7 cellular contexts compared by ENCODE assay signal in the genomic region with DNA sequence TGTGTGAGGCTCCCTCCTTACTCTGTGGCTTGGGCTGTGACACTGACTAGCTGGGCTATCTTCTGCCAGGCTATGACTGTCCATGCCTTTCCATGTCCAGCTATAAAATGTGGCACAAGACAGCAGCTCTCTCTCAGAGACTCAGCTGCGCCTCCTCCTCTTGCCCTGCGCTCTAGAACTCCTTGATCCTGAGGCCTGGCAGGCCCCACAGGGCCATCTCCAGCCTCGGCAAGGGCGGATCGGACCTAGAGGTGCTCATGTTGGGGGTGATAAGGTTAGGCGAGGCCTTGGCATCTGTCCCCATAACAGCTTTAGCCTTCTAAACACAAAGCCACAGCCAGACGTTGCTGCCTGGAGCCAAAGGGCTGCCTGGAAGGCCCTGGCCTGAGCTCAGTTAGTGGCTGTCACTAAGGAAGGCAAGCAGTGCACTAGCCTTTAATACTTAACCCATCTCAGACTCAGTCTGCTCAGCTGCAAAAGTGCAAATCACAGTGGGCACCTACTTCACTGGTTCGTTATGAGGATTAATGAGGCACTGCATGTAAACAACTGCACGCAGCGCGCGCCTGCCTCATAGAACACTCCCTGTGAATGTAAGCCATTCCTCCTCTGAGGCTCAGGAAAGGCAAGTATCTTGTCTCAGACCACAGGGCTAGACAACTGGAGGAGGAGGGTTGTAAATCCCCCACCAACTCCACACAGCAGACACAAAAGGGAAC. TPM values are rescaled to one million over a fixed set of nuclear protein-coding genes. Genes with fewer than 3 reads are reported as not detected.
DNase-seq lines count a peak whose midpoint lies in the region; ATAC-seq, FAIRE-seq and TF ChIP-seq lines count a peak whose summit lies in the region.
"Had no signal": no experiment of that assay in that cellular context is flagged by ENCODE, and none has a peak within 500 bp of the region (broad histone marks: within the 10 kb centered on the region; RNA-seq: fewer than 3 reads in every experiment).

No MANE protein-coding gene starts in this region.

- H3K4me3 Mint-ChIP-seq in natural killer cell treated with Interleukin-12 subunit alpha and Interleukin-12 subunit beta and Interleukin-15 and Interleukin-18, amount 100 ng/mL, for 72 hours: peak overlapping the region; percentile 97

- peaks cover 49 to 57% of the 10 kb centered on the region in 2 donors for H3K4me1 Mint-ChIP-seq in natural killer cell treated with Interleukin-12 subunit alpha and Interleukin-12 subunit beta and Interleukin-15 and Interleukin-18, amount 100 ng/mL, for 72 hours (ENCODE audit: low read depth in 2 of 2)

- no peak; the same call in 2 of the 3 replicates for ATAC-seq in K562
- ATAC-seq in natural killer cell treated with Interleukin-12 subunit alpha and Interleukin-12 subunit beta and Interleukin-15 and Interleukin-18, amount 100 ng/mL, for 72 hours: no peak

- peak overlapping the region; percentile 99 for H3K4me2 ChIP-seq in K562 (ENCODE audit: insufficient read depth, low read length)

- no peak for TF ChIP-seq POLR2A in K562 (conservative IDR thresholded peaks at IDR 0.05)

- H3K36me3 Mint-ChIP-seq in natural killer cell treated with Interleukin-12 subunit alpha and Interleukin-12 subunit beta and Interleukin-15 and Interleukin-18, amount 100 ng/mL, for 72 hours: peaks cover 20% of the 10 kb centered on the region

- intact Hi-C loops in K562 (cut with micrococcal nuclease): no loop called here

- 6% methylated on average over 10 of the region's 12 CpGs for WGBS in K562 (ENCODE audit: insufficient coverage, low coverage, missing lambda C conversion rate)

- H2AFZ ChIP-seq in K562 (ENCODE audit: low read depth, low read length): peak overlapping the region; percentile 45; the same call in 1 of the 2 replicates

- no peaks in the 10 kb centered on the region for H3K9me1 ChIP-seq in K562 (ENCODE audit: control insufficient read depth, insufficient read depth, low read length)

- no peak for FAIRE-seq in K562 (lab: Jason Lieb, UNC)
- FAIRE-seq: colon had no signal

- peak overlapping the region; percentile 91 for H3K4me3 ChIP-seq in Jurkat, Clone E6-1 (ENCODE audit: low read length)
- peak overlapping the region; percentile 59 for H3K4me3 ChIP-seq in K562

- peaks cover 80% of the 10 kb centered on the region for H3K79me2 ChIP-seq in K562 (ENCODE audit: control insufficient read depth, insufficient read depth, low read length)

- peak overlapping the region; percentile 91 for H3K27ac ChIP-seq in K562 (ENCODE audit: extremely low read depth, low read depth, low read length)

- CTCF ChIA-PET in K562 (lab: Yijun Ruan, JAX; ENCODE audit: low intra/inter-chr PET ratio): no interaction called here

- H3K9ac ChIP-seq in K562 (ENCODE audit: insufficient read depth in 1 of 2, low read depth in 2 of 2, low read length in 2 of 2): peak overlapping the region; percentile 93 to 98

- H3K27me3 Mint-ChIP-seq in natural killer cell treated with Interleukin-12 subunit alpha and Interleukin-12 subunit beta and Interleukin-15 and Interleukin-18, amount 100 ng/mL, for 72 hours: no peaks in the 10 kb centered on the region

- TF ChIP-seq RAD21 in K562 (CRISPR knock-in tag; conservative IDR thresholded peaks at IDR 0.05 in 1 of 2, IDR thresholded peaks at IDR 0.05 in 1 of 2): no peak

- H3K27me3 ChIP-seq in K562 (ENCODE audit: control insufficient read depth in 2 of 2, insufficient read depth in 2 of 2, low read length in 2 of 2): no peaks in the 10 kb centered on the region

- peaks cover 22% of the 10 kb centered on the region in 2 experiments; a peak in 4 of 5 replicates for H3K4me1 ChIP-seq in K562 (replicated peaks in 1 of 2; ENCODE audit: control insufficient read depth in 2 of 2, insufficient read depth in 2 of 2, low read length in 2 of 2)

- BruUV-seq in K562 (replicated peaks; lab: Mats Ljungman, UMichigan): no TSS peak

- no peaks in the 10 kb centered on the region for H3K9me3 Mint-ChIP-seq in natural killer cell treated with Interleukin-12 subunit alpha and Interleukin-12 subunit beta and Interleukin-15 and Interleukin-18, amount 100 ng/mL, for 72 hours

- H4K20me1 ChIP-seq in K562 (replicated peaks; ENCODE audit: control insufficient read depth, insufficient read depth, low read length): peaks cover 15% of the 10 kb centered on the region; the same call in 1 of the 2 replicates

- POLR2A ChIA-PET in K562 (lab: Yijun Ruan, JAX): interaction anchor here (0.6 to 2.4 kb wide), 10 partner anchors 9 to 617 kb away, joined by 3 to 13 read pairs (median 3); no protein-coding TSS in a partner anchor

- peaks cover 47% of the 10 kb centered on the region; the same call in 2 of the 3 replicates for H3K36me3 ChIP-seq in K562 (ENCODE audit: control insufficient read depth, insufficient read depth, low read length)

- no peak for DNase-seq in Jurkat, Clone E6-1 (ENCODE audit: low read depth, low spot score)
- DNase-seq in K562 (ENCODE audit: extremely low read depth in 1 of 4, low spot score in 3 of 4) (peak in 1 of 4 experiments; percentile 36), NCI-H2107 (lab: John Stamatoyannopoulos, UW) (no peak), dermis blood vessel endothelial cell (no peak)
- no peak for DNase-seq in natural killer cell treated with Interleukin-12 subunit alpha and Interleukin-12 subunit beta and Interleukin-15 and Interleukin-18, amount 100 ng/mL, for 72 hours (ENCODE audit: low spot score)
- DNase-seq in activated CD4-positive, CD25-positive, alpha-beta regulatory T cell treated with anti-CD3 and anti-CD28 coated beads, Interleukin-2, amount 50 U/mL, for 72 hours: no peak

- H3K9me3 ChIP-seq in K562 (replicated peaks; ENCODE audit: control insufficient read depth, insufficient read depth, low read depth, low read length): no peaks in the 10 kb centered on the region

- no peak for TF ChIP-seq EP300 in K562 (IDR thresholded peaks at IDR 0.05; ENCODE audit: low read length)

- H3K27ac Mint-ChIP-seq in natural killer cell treated with Interleukin-12 subunit alpha and Interleukin-12 subunit beta and Interleukin-15 and Interleukin-18, amount 100 ng/mL, for 72 hours: peak overlapping the region; percentile 96 to 97

- no peak for TF ChIP-seq CTCF in K562 (IDR thresholded peaks at IDR 0.05 in 2 of 3, conservative IDR thresholded peaks at IDR 0.05 in 1 of 3; ENCODE audit: insufficient read depth in 2 of 3, low read depth in 1 of 3, low read length in 3 of 3)

- in situ Hi-C loops in K562 (cut with MboI): no loop called here

RNA-seq across cellular contexts. Expression of a gene that starts 1.2 kb away (rescaled TPM):
- polyA plus RNA-seq in Jurkat, Clone E6-1 (2012; ENCODE audit: insufficient read depth, insufficient read length): 74.9 TPM
- 19.1 and 56.0 TPM in 2 replicates for total RNA-seq in K562 (2011; cell fraction: chromatin; rRNA removed; ENCODE audit: low replicate concordance)
- total RNA-seq in K562 (2011; cell fraction: nucleolus; rRNA removed): 46.4 and 51.1 TPM in 2 replicates
- total RNA-seq in K562 (2011; cell fraction: nucleoplasm; rRNA removed): 29.2 and 47.6 TPM in 2 replicates
- total RNA-seq in K562 (2014; rRNA removed): 51.8 and 85.3 TPM in 2 replicates
- 45.4 and 47.2 TPM in 2 replicates for total RNA-seq in K562 (2014; rRNA removed; fragmentation: Illumina TruSeq; extraction: Trizol)
- 51.0 and 52.7 TPM in 2 replicates for total RNA-seq in K562 (2015; rRNA removed; fragmentation: Illumina TruSeq; extraction: Trizol)
- total RNA-seq in K562 (2021): 67.8 and 69.2 TPM in 2 replicates
- 60.4 and 68.9 TPM in 2 replicates for polyA plus RNA-seq in K562 (2011; rRNA removed)
- 79.6 and 131 TPM in 2 replicates for polyA plus RNA-seq in K562 (2011; cell fraction: cytosol; rRNA removed)
- polyA plus RNA-seq in K562 (2011; cell fraction: nucleus; rRNA removed): 40.8 and 61.4 TPM in 2 replicates
- 44.7 and 52.7 TPM in 2 replicates for polyA plus RNA-seq in K562 (2012)
- 50.3 and 58.1 TPM in 2 replicates for polyA plus RNA-seq in K562 (2014; fragmentation: Illumina TruSeq; extraction: Trizol)
- 10 to 100 TPM; 31.5 to 48.8 TPM for polyA plus RNA-seq in K562 (2014; fragmentation: Nextera tagmentation; extraction: Ambion mirVana)
- polyA plus RNA-seq in K562 (2014; rRNA removed): 45.3 and 48.9 TPM in 2 replicates
- polyA minus RNA-seq in K562 (2011; rRNA and poly(A)+ RNA removed): 51.0 and 71.0 TPM in 2 replicates
- 68.5 and 68.7 TPM in 2 replicates for polyA minus RNA-seq in K562 (2011; cell fraction: cytosol; rRNA and poly(A)+ RNA removed)
- polyA minus RNA-seq in K562 (2011; cell fraction: nucleus; rRNA and poly(A)+ RNA removed): 17.6 and 24.5 TPM in 2 replicates
- 100 to 1,000 TPM; 105 to 111 TPM for total RNA-seq in natural killer cell treated with Interleukin-12 subunit alpha and Interleukin-12 subunit beta and Interleukin-15 and Interleukin-18, amount 100 ng/mL, for 72 hours
- 284 and 311 TPM in 2 replicates for total RNA-seq in dermis blood vessel endothelial cell

RNA-seq across cellular contexts. Expression of a gene that starts 2.0 kb away (rescaled TPM):
- polyA plus RNA-seq in Jurkat, Clone E6-1 (2012; ENCODE audit: insufficient read depth, insufficient read length): 480 TPM
- total RNA-seq in K562 (2011; cell fraction: chromatin; rRNA removed; ENCODE audit: low replicate concordance): 75.3 and 99.4 TPM in 2 replicates
- 77.6 and 88.4 TPM in 2 replicates for total RNA-seq in K562 (2011; cell fraction: nucleolus; rRNA removed)
- total RNA-seq in K562 (2011; cell fraction: nucleoplasm; rRNA removed): 86.2 and 92.8 TPM in 2 replicates
- total RNA-seq in K562 (2014; rRNA removed): 234 and 278 TPM in 2 replicates
- total RNA-seq in K562 (2014; rRNA removed; fragmentation: Illumina TruSeq; extraction: Trizol): 274 and 289 TPM in 2 replicates
- total RNA-seq in K562 (2015; rRNA removed; fragmentation: Illumina TruSeq; extraction: Trizol): 266 and 281 TPM in 2 replicates
- 131 and 132 TPM in 2 replicates for total RNA-seq in K562 (2021)
- 120 and 151 TPM in 2 replicates for polyA plus RNA-seq in K562 (2011; rRNA removed)
- polyA plus RNA-seq in K562 (2011; cell fraction: cytosol; rRNA removed): 249 and 264 TPM in 2 replicates
- 86.3 and 104 TPM in 2 replicates for polyA plus RNA-seq in K562 (2011; cell fraction: nucleus; rRNA removed)
- polyA plus RNA-seq in K562 (2012): 144 and 316 TPM in 2 replicates
- 271 and 366 TPM in 2 replicates for polyA plus RNA-seq in K562 (2014; fragmentation: Illumina TruSeq; extraction: Trizol)
- 100 to 1,000 TPM; 274 to 281 TPM for polyA plus RNA-seq in K562 (2014; fragmentation: Nextera tagmentation; extraction: Ambion mirVana)
- 236 and 249 TPM in 2 replicates for polyA plus RNA-seq in K562 (2014; rRNA removed)
- 231 and 354 TPM in 2 replicates for polyA minus RNA-seq in K562 (2011; rRNA and poly(A)+ RNA removed)
- polyA minus RNA-seq in K562 (2011; cell fraction: cytosol; rRNA and poly(A)+ RNA removed): 87.0 and 105 TPM in 2 replicates
- 38.2 and 60.6 TPM in 2 replicates for polyA minus RNA-seq in K562 (2011; cell fraction: nucleus; rRNA and poly(A)+ RNA removed)
- total RNA-seq in natural killer cell treated with Interleukin-12 subunit alpha and Interleukin-12 subunit beta and Interleukin-15 and Interleukin-18, amount 100 ng/mL, for 72 hours: 100 to 1,000 TPM; 104 to 117 TPM
- 196 and 284 TPM in 2 replicates for total RNA-seq in dermis blood vessel endothelial cell

RNA-seq across cellular contexts. Expression of a gene that starts 39.1 kb away (rescaled TPM):
- not detected for polyA plus RNA-seq in Jurkat, Clone E6-1 (2012; ENCODE audit: insufficient read depth, insufficient read length)
- 1.9 and 6.9 TPM in 2 replicates for total RNA-seq in K562 (2011; cell fraction: chromatin; rRNA removed; ENCODE audit: low replicate concordance)
- 5.9 and 6.5 TPM in 2 replicates for total RNA-seq in K562 (2011; cell fraction: nucleolus; rRNA removed)
- total RNA-seq in K562 (2011; cell fraction: nucleoplasm; rRNA removed): 3.1 and 5.1 TPM in 2 replicates
- total RNA-seq in K562 (2014; rRNA removed): 1.8 and 1.9 TPM in 2 replicates
- 0.29 and 0.44 TPM in 2 replicates for total RNA-seq in K562 (2014; rRNA removed; fragmentation: Illumina TruSeq; extraction: Trizol)
- total RNA-seq in K562 (2015; rRNA removed; fragmentation: Illumina TruSeq; extraction: Trizol): 0.45 and 0.51 TPM in 2 replicates
- 1.1 and 1.4 TPM in 2 replicates for total RNA-seq in K562 (2021)
- 2.2 and 2.8 TPM in 2 replicates for polyA plus RNA-seq in K562 (2011; rRNA removed)
- polyA plus RNA-seq in K562 (2011; cell fraction: cytosol; rRNA removed): 3.5 and 4.5 TPM in 2 replicates
- 16.6 and 22.0 TPM in 2 replicates for polyA plus RNA-seq in K562 (2011; cell fraction: nucleus; rRNA removed)
- 0.92 and 3.8 TPM in 2 replicates for polyA plus RNA-seq in K562 (2012)
- polyA plus RNA-seq in K562 (2014; fragmentation: Illumina TruSeq; extraction: Trizol): 0.62 and 0.84 TPM in 2 replicates
- under 1 TPM in 1 of 2 experiments, not detected in 1; 0.10 TPM for polyA plus RNA-seq in K562 (2014; fragmentation: Nextera tagmentation; extraction: Ambion mirVana)
- 1.7 and 2.8 TPM in 2 replicates for polyA plus RNA-seq in K562 (2014; rRNA removed)
- 0.35 and 0.42 TPM in 2 replicates for polyA minus RNA-seq in K562 (2011; rRNA and poly(A)+ RNA removed)
- polyA minus RNA-seq in K562 (2011; cell fraction: cytosol; rRNA and poly(A)+ RNA removed): 0.48 and 0.73 TPM in 2 replicates
- polyA minus RNA-seq in K562 (2011; cell fraction: nucleus; rRNA and poly(A)+ RNA removed): 1.3 TPM in 2 replicates
- 1 to 10 TPM; 1.8 to 2.3 TPM for total RNA-seq in natural killer cell treated with Interleukin-12 subunit alpha and Interleukin-12 subunit beta and Interleukin-15 and Interleukin-18, amount 100 ng/mL, for 72 hours
- total RNA-seq in dermis blood vessel endothelial cell: 3.4 and 6.3 TPM in 2 replicates

RNA-seq across cellular contexts. Expression of a gene that starts 49.2 kb away (rescaled TPM):
- 7.3 TPM for polyA plus RNA-seq in Jurkat, Clone E6-1 (2012; ENCODE audit: insufficient read depth, insufficient read length)
- 9.0 and 28.5 TPM in 2 replicates for total RNA-seq in K562 (2011; cell fraction: chromatin; rRNA removed; ENCODE audit: low replicate concordance)
- 30.5 and 31.9 TPM in 2 replicates for total RNA-seq in K562 (2011; cell fraction: nucleolus; rRNA removed)
- total RNA-seq in K562 (2011; cell fraction: nucleoplasm; rRNA removed): 15.0 and 17.6 TPM in 2 replicates
- total RNA-seq in K562 (2014; rRNA removed): 10.7 and 12.0 TPM in 2 replicates
- total RNA-seq in K562 (2014; rRNA removed; fragmentation: Illumina TruSeq; extraction: Trizol): 2.5 and 2.9 TPM in 2 replicates
- 6.9 and 7.1 TPM in 2 replicates for total RNA-seq in K562 (2015; rRNA removed; fragmentation: Illumina TruSeq; extraction: Trizol)
- total RNA-seq in K562 (2021): 11.1 and 12.5 TPM in 2 replicates
- polyA plus RNA-seq in K562 (2011; rRNA removed): 6.6 and 8.0 TPM in 2 replicates
- 9.0 and 21.5 TPM in 2 replicates for polyA plus RNA-seq in K562 (2011; cell fraction: cytosol; rRNA removed)
- 24.8 and 45.2 TPM in 2 replicates for polyA plus RNA-seq in K562 (2011; cell fraction: nucleus; rRNA removed)
- 11.5 and 24.6 TPM in 2 replicates for polyA plus RNA-seq in K562 (2012)
- polyA plus RNA-seq in K562 (2014; fragmentation: Illumina TruSeq; extraction: Trizol): 7.1 and 10.4 TPM in 2 replicates
- polyA plus RNA-seq in K562 (2014; fragmentation: Nextera tagmentation; extraction: Ambion mirVana): under 1 TPM; 0.46 to 0.81 TPM
- 9.6 and 11.8 TPM in 2 replicates for polyA plus RNA-seq in K562 (2014; rRNA removed)
- polyA minus RNA-seq in K562 (2011; rRNA and poly(A)+ RNA removed): 2.7 and 4.9 TPM in 2 replicates
- 7.2 and 8.3 TPM in 2 replicates for polyA minus RNA-seq in K562 (2011; cell fraction: cytosol; rRNA and poly(A)+ RNA removed)
- polyA minus RNA-seq in K562 (2011; cell fraction: nucleus; rRNA and poly(A)+ RNA removed): 6.9 and 8.3 TPM in 2 replicates
- 10 to 100 TPM; 13.7 to 59.5 TPM for total RNA-seq in natural killer cell treated with Interleukin-12 subunit alpha and Interleukin-12 subunit beta and Interleukin-15 and Interleukin-18, amount 100 ng/mL, for 72 hours
- 2.2 and 2.6 TPM in 2 replicates for total RNA-seq in dermis blood vessel endothelial cell

RNA-seq across cellular contexts. Expression of a gene that starts 58.6 kb away (rescaled TPM):
- polyA plus RNA-seq in Jurkat, Clone E6-1 (2012; ENCODE audit: insufficient read depth, insufficient read length): not detected
- 0.16 TPM in 1 of 2 replicates, not detected in the other for total RNA-seq in K562 (2011; cell fraction: chromatin; rRNA removed; ENCODE audit: low replicate concordance)
- total RNA-seq in K562 (2011; cell fraction: nucleolus; rRNA removed): not detected in 2 replicates
- total RNA-seq in K562 (2011; cell fraction: nucleoplasm; rRNA removed): not detected in 2 replicates
- total RNA-seq in K562 (2014; rRNA removed) (0.69 TPM in 1 of 2 replicates, not detected in the other), K562 (2014; rRNA removed; fragmentation: Illumina TruSeq; extraction: Trizol) (not detected in 2 replicates), K562 (2015; rRNA removed; fragmentation: Illumina TruSeq; extraction: Trizol) (0.11 TPM in 1 of 2 replicates, not detected in the other), K562 (2021) (0.07 TPM in 1 of 2 replicates, not detected in the other), dermis blood vessel endothelial cell (0.17 TPM in 1 of 2 replicates, not detected in the other)
- polyA plus RNA-seq in K562 (2011; rRNA removed) (0.04 TPM in 1 of 2 replicates, not detected in the other), K562 (2014; fragmentation: Illumina TruSeq; extraction: Trizol) (not detected in 2 replicates), K562 (2014; fragmentation: Nextera tagmentation; extraction: Ambion mirVana) (under 1 TPM in 1 of 2 experiments, not detected in 1; 0.06 TPM), K562 (2014; rRNA removed) (not detected in 2 replicates)
- polyA plus RNA-seq in K562 (2011; cell fraction: cytosol; rRNA removed): not detected in 2 replicates
- polyA plus RNA-seq in K562 (2011; cell fraction: nucleus; rRNA removed): 0.06 TPM in 1 of 2 replicates, not detected in the other
- 0.08 and 0.21 TPM in 2 replicates for polyA plus RNA-seq in K562 (2012)
- polyA minus RNA-seq in K562 (2011; rRNA and poly(A)+ RNA removed): not detected in 2 replicates
- not detected in 2 replicates for polyA minus RNA-seq in K562 (2011; cell fraction: cytosol; rRNA and poly(A)+ RNA removed)
- not detected in 2 replicates for polyA minus RNA-seq in K562 (2011; cell fraction: nucleus; rRNA and poly(A)+ RNA removed)
- total RNA-seq in natural killer cell treated with Interleukin-12 subunit alpha and Interleukin-12 subunit beta and Interleukin-15 and Interleukin-18, amount 100 ng/mL, for 72 hours: 1 to 10 TPM in 1 of 2 donors, under 1 TPM in 1; 0.84 to 1.9 TPM
